11 cellular contexts compared by ENCODE assay signal in the genomic region with DNA sequence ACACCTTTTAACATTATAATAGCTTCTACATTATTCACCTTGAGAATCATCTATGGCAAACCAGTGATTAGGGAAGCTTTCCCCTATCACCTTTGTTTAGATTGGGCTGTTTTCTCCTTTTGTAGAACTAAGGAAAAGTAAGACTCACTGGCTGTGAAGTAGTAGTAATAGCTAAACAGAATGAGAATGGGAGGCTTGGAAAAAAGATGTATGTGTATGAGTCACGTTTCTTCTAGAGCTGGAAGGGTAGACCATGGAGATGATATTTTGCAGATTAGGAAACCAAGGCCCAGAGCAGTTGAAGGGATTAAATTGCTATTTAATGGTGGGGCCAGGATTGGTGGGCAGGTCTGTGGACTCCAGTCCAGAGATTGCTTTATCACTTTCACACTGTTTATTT. TPM values are rescaled to one million over a fixed set of nuclear protein-coding genes. Genes with fewer than 3 reads are reported as not detected.
DNase-seq lines count a peak whose midpoint lies in the region; TF ChIP-seq lines count a peak whose summit lies in the region.
"Had no signal": no experiment of that assay in that cellular context is flagged by ENCODE, and none has a peak within 500 bp of the region (broad histone marks: within the 10 kb centered on the region; RNA-seq: fewer than 3 reads in every experiment).

No MANE protein-coding gene starts in this region.

- H2AFZ ChIP-seq in KMS-11 (ENCODE audit: low read depth), result no peak overlapping the region

- no peak for DNase-seq in BE2C
- DNase-seq in chondrocyte (ENCODE audit: low spot score), result no peak
- no peak for DNase-seq in neural crest cell (ENCODE audit: low read depth, low spot score)
- no peak for DNase-seq in retina
- DNase-seq in NOMO-1 treated with DMSO at 0.1 percent for 48 hours (lab: John Stamatoyannopoulos, UW; ENCODE audit: unreplicated experiment), result no peak
- no peak for DNase-seq in effector CD4-positive, alpha-beta T cell
- DNase-seq in DMS53 treated with DMSO at 0.1 percent for 48 hours (lab: John Stamatoyannopoulos, UW; ENCODE audit: unreplicated experiment), result no peak
- DNase-seq: activated gamma-delta T cell treated with Interleukin-2 at 50 U/mL for 16 hours, DMS79, erythroblast had no signal

- H3K4me2 ChIP-seq in KMS-11, result 0 out of 2 replicates have a peak overlapping the region, but pooled peaks have one; percentile 1

- H3K79me2 ChIP-seq in KMS-11 (ENCODE audit: insufficient read depth, low read depth), result peaks cover 63% of the 10 kb centered on the region; the same call in 1 of the 2 replicates

- no peaks in the 10 kb centered on the region for H3K9me3 ChIP-seq in BE2C

- H3K4me1 Mint-ChIP-seq in chondrocyte (ENCODE audit: low read depth) (peaks cover 48% of the 10 kb centered on the region), neural crest cell (peaks cover 41% of the 10 kb centered on the region)

- peaks cover 9% of the 10 kb centered on the region; the same call in 1 of the 2 replicates for H4K20me1 ChIP-seq in KMS-11 (ENCODE audit: insufficient read depth)

- TF ChIP-seq CTCF in BE2C (IDR thresholded peaks at IDR 0.05; ENCODE audit: low read depth, low read length) (no peak), KMS-11 (conservative IDR thresholded peaks at IDR 0.05; ENCODE audit: low read depth, low read length) (no peak), chondrocyte (IDR thresholded peaks at IDR 0.05) (no peak), neural crest cell (conservative IDR thresholded peaks at IDR 0.05) (no peak)

- H3K9ac ChIP-seq in KMS-11, result no peak overlapping the region

- H3K27ac ChIP-seq in KMS-11, result no peak overlapping the region

- H3K4me3 ChIP-seq in BE2C (ENCODE audit: low read depth, low read length) (peak overlapping the region; percentile 93), KMS-11 (IDR thresholded peaks at IDR 0.05; ENCODE audit: insufficient read depth, low read depth, low read length) (no peak overlapping the region)

- H3K27me3 Mint-ChIP-seq in chondrocyte (ENCODE audit: low read depth) (no peaks in the 10 kb centered on the region), neural crest cell (ENCODE audit: low read depth) (no peaks in the 10 kb centered on the region)

- peak overlapping the region; percentile 53 for H3K4me3 Mint-ChIP-seq in chondrocyte (ENCODE audit: unreplicated experiment)
- peak overlapping the region; percentile 49 for H3K4me3 Mint-ChIP-seq in neural crest cell

- peak overlapping the region; percentile 34 for H3K27ac Mint-ChIP-seq in chondrocyte (ENCODE audit: unreplicated experiment)
- H3K27ac Mint-ChIP-seq in neural crest cell (ENCODE audit: unreplicated experiment), result no peak overlapping the region

- H3K9me3 Mint-ChIP-seq in chondrocyte (ENCODE audit: low read depth) (no peaks in the 10 kb centered on the region), neural crest cell (no peaks in the 10 kb centered on the region)

- no peaks in the 10 kb centered on the region for H3K36me3 ChIP-seq in BE2C
- no peaks in the 10 kb centered on the region for H3K36me3 ChIP-seq in KMS-11 (ENCODE audit: insufficient read depth)

- no peaks in the 10 kb centered on the region for H3K36me3 Mint-ChIP-seq in chondrocyte (ENCODE audit: low read depth)
- no peaks in the 10 kb centered on the region for H3K36me3 Mint-ChIP-seq in neural crest cell (ENCODE audit: low read depth)

- H3K4me1 ChIP-seq in BE2C (peaks cover 32% of the 10 kb centered on the region), KMS-11 (ENCODE audit: low read depth, poor library complexity, severe bottlenecking) (peaks cover 44% of the 10 kb centered on the region)

- H3K27me3 ChIP-seq in BE2C (no peaks in the 10 kb centered on the region), KMS-11 (ENCODE audit: insufficient read depth, low read depth) (no peaks in the 10 kb centered on the region)

RNA-seq across cellular contexts. Expression of gene SOCS5, which starts 2.1 kb away (rescaled TPM):
- 17.8 TPM for polyA plus RNA-seq in BE2C (2012; ENCODE audit: insufficient read depth, insufficient read length, low read depth)
- total RNA-seq in chondrocyte (21.3 to 24.9 TPM (median 23.9 TPM) in 3 replicates), neural crest cell (14.7 and 15.6 TPM in 2 replicates)
